Comparison of ENCODE assay signal across 24 cellular contexts in genomic region chr1:194618101-194618500, GRCh38.
"Had no signal": no experiment of that assay in that cellular context is flagged by ENCODE, and none has a peak within 500 bp of the region (broad histone marks: within the 10 kb centered on the region; RNA-seq: fewer than 3 reads in every experiment).

No MANE protein-coding gene starts in this region.

- H3K9me3 ChIP-seq: ascending aorta, Peyer's patch had no signal

- H3K4me1 ChIP-seq: ascending aorta, Peyer's patch had no signal

- H3K4me2 ChIP-seq: KMS-11 had no signal

- H3K36me3 ChIP-seq: ascending aorta, cardiac muscle cell, Peyer's patch had no signal

- DNase-seq: activated CD4-positive, alpha-beta T cell treated with anti-CD3 and anti-CD28 coated beads, Interleukin-2, amount 10 ng/mL, durations not matched to agents 24 days and 14 days; activated CD4-positive, alpha-beta T cell treated with anti-CD3 and anti-CD28 coated beads, Interleukin-2, amount 50 U/mL, for 4 hours; activated CD8-positive, alpha-beta T cell treated with anti-CD3 and anti-CD28 coated beads for 36 hours; activated gamma-delta T cell; activated naive CD4-positive, alpha-beta T cell treated with Interleukin-2 at 50 U/mL for 16 hours; activated naive CD8-positive, alpha-beta T cell treated with anti-CD3 and anti-CD28 coated beads, Interleukin-2, amount 10 ng/mL, durations not matched to agents 7 days and 5 days; activated T-cell treated with anti-CD3 and anti-CD28 coated beads, Interleukin-2, amount 50 U/mL, for 1 hour; activated T-cell treated with anti-CD3 and anti-CD28 coated beads, Interleukin-2, amount 50 U/mL, for 72 hours; amygdala; NCI-H1092 treated with DMSO at 0.1 percent for 48 hours; NCI-H1417; NCI-H187 treated with DMSO at 0.1 percent for 48 hours; NCI-H2081; NCI-H226; NCI-H446 treated with DMSO at 0.1 percent for 48 hours; NCI-H524; PC-3; Peyer's patch; SIG-M5; T1000 had no signal

- H3K27ac ChIP-seq: ascending aorta, cardiac muscle cell, KMS-11, Peyer's patch, RWPE1 had no signal

- H3K4me3 ChIP-seq: ascending aorta, cardiac muscle cell, Peyer's patch had no signal

- H3K9ac ChIP-seq: KMS-11 had no signal

- H3K27me3 ChIP-seq: ascending aorta, cardiac muscle cell, Peyer's patch had no signal
